11 cellular contexts compared by ENCODE assay signal in genomic region chr11:119218141-119218878, GRCh38. TPM values are rescaled to one million over a fixed set of nuclear protein-coding genes. Genes with fewer than 3 reads are reported as not detected.
DNase-seq lines count a peak whose midpoint lies in the region; FAIRE-seq and TF ChIP-seq lines count a peak whose summit lies in the region.
"Had no signal": no experiment of that assay in that cellular context is flagged by ENCODE, and none has a peak within 500 bp of the region (broad histone marks: within the 10 kb centered on the region; RNA-seq: fewer than 3 reads in every experiment).

No MANE protein-coding gene starts in this region.

- no peaks in the 10 kb centered on the region for H3K27me3 ChIP-seq in skeletal muscle satellite cell (ENCODE audit: control insufficient read depth, insufficient read depth, low read length)

- H3K9me3 ChIP-seq in skeletal muscle satellite cell (replicated peaks; ENCODE audit: low read length), result no peaks in the 10 kb centered on the region

- H3K9ac ChIP-seq in skeletal muscle satellite cell (ENCODE audit: low read depth, low read length), result peak overlapping the region; percentile 23

- H3K4me3 ChIP-seq in NB4 (ENCODE audit: low read depth, low read length) (no peak overlapping the region), skeletal muscle satellite cell (ENCODE audit: low read length) (peak overlapping the region; percentile 2)

- CTCF ChIA-PET in HEK293T (lab: Yijun Ruan, JAX), result no interaction called here

- TF ChIP-seq CTCF in NB4 (IDR thresholded peaks at IDR 0.05; ENCODE audit: low read depth, low read length) (no peak), chondrocyte (IDR thresholded peaks at IDR 0.05) (no peak)

- DNase-seq in activated T-cell treated with anti-CD3 and anti-CD28 coated beads, Interleukin-2, amount 50 U/mL, for 24 hours, result no peak
- no peak for DNase-seq in activated T-cell treated with anti-CD3 and anti-CD28 coated beads for 4 hours
- DNase-seq in NB4 (ENCODE audit: low read depth), result peak; percentile 46
- DNase-seq in chondrocyte (ENCODE audit: low spot score), result no peak
- no peak for DNase-seq in frontal cortex (ENCODE audit: low spot score in 2 of 2)
- no peak for DNase-seq in HEK293T (ENCODE audit: extremely low spot score)
- DNase-seq in amygdala (lab: John Stamatoyannopoulos, UW), result no peak
- DNase-seq: NCI-H2081 treated with DMSO at 0.1 percent for 48 hours had no signal

- no peak for FAIRE-seq in frontal cortex (lab: Jason Lieb, UNC)
- FAIRE-seq: D721Med had no signal

- H3K27ac Mint-ChIP-seq in activated T-cell treated with anti-CD3 and anti-CD28 coated beads, Interleukin-2, amount 50 U/mL, for 24 hours, result peak overlapping the region; percentile 81
- peak overlapping the region; percentile 37 for H3K27ac Mint-ChIP-seq in chondrocyte (ENCODE audit: unreplicated experiment)
- H3K27ac Mint-ChIP-seq: progenitor cell of endocrine pancreas had no signal

- H3K4me3 Mint-ChIP-seq in activated T-cell treated with anti-CD3 and anti-CD28 coated beads, Interleukin-2, amount 50 U/mL, for 24 hours, result no peak overlapping the region
- H3K4me3 Mint-ChIP-seq in chondrocyte (ENCODE audit: unreplicated experiment), result no peak overlapping the region

- H3K36me3 Mint-ChIP-seq in activated T-cell treated with anti-CD3 and anti-CD28 coated beads, Interleukin-2, amount 50 U/mL, for 24 hours (ENCODE audit: low read depth), result peaks cover 18% of the 10 kb centered on the region
- no peaks in the 10 kb centered on the region for H3K36me3 Mint-ChIP-seq in chondrocyte (ENCODE audit: low read depth)

- no peaks in the 10 kb centered on the region for H3K36me3 ChIP-seq in skeletal muscle satellite cell (ENCODE audit: insufficient read depth, low read length)

- H3K4me1 ChIP-seq in skeletal muscle satellite cell (ENCODE audit: control insufficient read depth, insufficient read depth, low read length), result peaks cover 25% of the 10 kb centered on the region

- no peak for TF ChIP-seq POLR2A in NB4 (IDR thresholded peaks at IDR 0.05; ENCODE audit: extremely low read depth, insufficient read length)

- H3K4me2 ChIP-seq in skeletal muscle satellite cell (ENCODE audit: low read length), result peak overlapping the region; percentile 46

- H3K27me3 Mint-ChIP-seq in activated T-cell treated with anti-CD3 and anti-CD28 coated beads, Interleukin-2, amount 50 U/mL, for 24 hours, result no peaks in the 10 kb centered on the region
- H3K27me3 Mint-ChIP-seq in chondrocyte (ENCODE audit: low read depth), result no peaks in the 10 kb centered on the region
- H3K27me3 Mint-ChIP-seq: progenitor cell of endocrine pancreas had no signal

- POLR2A ChIA-PET in HEK293T (lab: Yijun Ruan, JAX), result no interaction called here

- no peaks in the 10 kb centered on the region for H3K9me3 Mint-ChIP-seq in activated T-cell treated with anti-CD3 and anti-CD28 coated beads, Interleukin-2, amount 50 U/mL, for 24 hours
- H3K9me3 Mint-ChIP-seq in chondrocyte (ENCODE audit: low read depth), result no peaks in the 10 kb centered on the region

- H3K4me1 Mint-ChIP-seq in activated T-cell treated with anti-CD3 and anti-CD28 coated beads, Interleukin-2, amount 50 U/mL, for 24 hours (ENCODE audit: low read depth), result peaks cover 58% of the 10 kb centered on the region
- peaks cover 21% of the 10 kb centered on the region for H3K4me1 Mint-ChIP-seq in chondrocyte (ENCODE audit: low read depth)

TF ChIP-seq in HEK293T, 16 proteins besides CTCF, POLR2A, EP300 and RAD21:
- no peak for TF ChIP-seq CTBP1 (IDR thresholded peaks at IDR 0.05; ENCODE audit: borderline replicate concordance)
- TF ChIP-seq FOXM1 (IDR thresholded peaks at IDR 0.05; ENCODE audit: borderline replicate concordance), result no peak
- no peak for TF ChIP-seq SUZ12 (IDR thresholded peaks at IDR 0.05)
- TF ChIP-seq ELF4 (IDR thresholded peaks at IDR 0.05), result no peak
- TF ChIP-seq L3MBTL2 (conservative IDR thresholded peaks at IDR 0.05), result no peak
- TF ChIP-seq FOXA1 (IDR thresholded peaks at IDR 0.05), result no peak
TF ChIP-seq in HEK293T: peak in this region for 0.

RNA-seq across cellular contexts. Expression of gene CBL, which starts 12.2 kb away (rescaled TPM):
- total RNA-seq in chondrocyte (17.8 to 25.8 TPM (median 25.5 TPM) in 3 replicates), frontal cortex (8.6 TPM)
- 7.4 and 7.9 TPM in 2 replicates for total RNA-seq in skeletal muscle satellite cell (2012; rRNA removed)

RNA-seq across cellular contexts. Expression of gene NHERF4, which starts 33.0 kb away (rescaled TPM):
- total RNA-seq in chondrocyte, result not detected in 3 replicates
- total RNA-seq in skeletal muscle satellite cell (2012; rRNA removed), result not detected in 2 replicates
- total RNA-seq in frontal cortex, result not detected

RNA-seq across cellular contexts. Expression of gene NLRX1, which starts 49.8 kb away (rescaled TPM):
- total RNA-seq in chondrocyte (13.0 to 20.1 TPM (median 19.2 TPM) in 3 replicates), frontal cortex (2.0 TPM)
- 10.1 and 10.5 TPM in 2 replicates for total RNA-seq in skeletal muscle satellite cell (2012; rRNA removed)
